Comparison of ENCODE assay signal across 8 cellular contexts in the genomic region with DNA sequence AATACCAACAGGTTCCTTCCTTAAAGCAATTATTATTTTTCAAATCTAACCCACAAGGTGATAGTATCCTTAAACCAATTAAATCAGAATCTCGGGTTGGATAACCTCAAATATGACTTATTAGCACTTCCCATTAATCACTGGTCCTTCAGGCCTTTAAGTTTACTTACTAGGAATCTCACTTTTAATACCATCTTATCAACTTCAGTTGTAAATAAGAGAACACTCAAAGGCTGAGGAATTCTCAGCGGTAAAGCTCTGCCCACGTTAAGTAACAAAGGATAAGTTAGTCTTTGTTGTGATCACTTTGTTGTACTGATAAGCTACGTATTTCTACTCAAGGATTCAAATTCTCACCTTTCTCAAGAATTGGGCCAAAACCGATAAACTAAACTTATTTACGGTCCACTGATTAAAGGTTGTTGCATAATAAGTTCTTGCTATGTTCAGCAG.
DNase-seq lines count a peak whose midpoint lies in the region; ATAC-seq, FAIRE-seq and TF ChIP-seq lines count a peak whose summit lies in the region.

No MANE protein-coding gene starts in this region.

- H3K36me3 Mint-ChIP-seq in astrocyte (ENCODE audit: low read depth, unreplicated experiment) (peaks cover 10% of the 10 kb centered on the region), memory B cell (peaks cover 11% of the 10 kb centered on the region)

- peak overlapping the region; percentile 89 for H3K4me3 Mint-ChIP-seq in astrocyte (ENCODE audit: unreplicated experiment)
- H3K4me3 Mint-ChIP-seq in memory B cell: peak overlapping the region; percentile 93

- no peaks in the 10 kb centered on the region for H4K20me1 ChIP-seq in astrocyte (ENCODE audit: insufficient read depth, low read length)

- peak overlapping the region; percentile 91 for H3K4me2 ChIP-seq in astrocyte (ENCODE audit: low read length)

- peak overlapping the region; percentile 29 for H2AFZ ChIP-seq in astrocyte (ENCODE audit: low read depth, low read length)

- H3K27me3 Mint-ChIP-seq in astrocyte (ENCODE audit: low read depth, unreplicated experiment): no peaks in the 10 kb centered on the region
- no peaks in the 10 kb centered on the region for H3K27me3 Mint-ChIP-seq in memory B cell

- H3K27me3 ChIP-seq in left ventricle myocardium inferior (ENCODE audit: low read depth) (peaks cover 6% of the 10 kb centered on the region), astrocyte (ENCODE audit: insufficient read depth, low read length) (no peaks in the 10 kb centered on the region)

- intact Hi-C loops in left ventricle myocardium inferior (cut with micrococcal nuclease) (no loop called here), cardiac septum (cut with DNase I) (loop anchor here (10.0 kb wide), 1 partner anchor 1605 kb away; a partner anchor contains a TSS)

- peaks cover 10% of the 10 kb centered on the region for H3K4me1 Mint-ChIP-seq in astrocyte (ENCODE audit: low read depth, unreplicated experiment)
- peaks cover 17% of the 10 kb centered on the region for H3K4me1 Mint-ChIP-seq in memory B cell

- H3K9me3 Mint-ChIP-seq in astrocyte (ENCODE audit: unreplicated experiment) (no peaks in the 10 kb centered on the region), memory B cell (peaks cover 3% of the 10 kb centered on the region)

- H3K36me3 ChIP-seq in left ventricle myocardium inferior: peaks cover 7% of the 10 kb centered on the region
- H3K36me3 ChIP-seq in astrocyte (ENCODE audit: insufficient read depth, low read length): no peaks in the 10 kb centered on the region

- peak overlapping the region; percentile 58 for H3K27ac ChIP-seq in left ventricle myocardium inferior (replicated peaks)
- H3K27ac ChIP-seq in astrocyte (ENCODE audit: low read depth, low read length): peak overlapping the region; percentile 77

- peak overlapping the region; percentile 94 for H3K9ac ChIP-seq in astrocyte (ENCODE audit: low read length)

- ATAC-seq in memory B cell (ENCODE audit: low read depth): no peak
- no peak for ATAC-seq in HG03045 (IDR thresholded peaks at IDR 0.05; ENCODE audit: unreplicated experiment)
- ATAC-seq in left lobe of liver: no peak

- H3K4me1 ChIP-seq in left ventricle myocardium inferior (peaks cover 10% of the 10 kb centered on the region), astrocyte (ENCODE audit: insufficient read depth, low read length) (peaks cover 5% of the 10 kb centered on the region)

- H3K9me3 ChIP-seq in left ventricle myocardium inferior (replicated peaks): no peaks in the 10 kb centered on the region
- no peaks in the 10 kb centered on the region for H3K9me3 ChIP-seq in astrocyte (ENCODE audit: insufficient read depth, low read depth, low read length)

- peaks cover 9% of the 10 kb centered on the region for H3K79me2 ChIP-seq in astrocyte (ENCODE audit: insufficient read depth, low read length)

- H3K27ac Mint-ChIP-seq in astrocyte (ENCODE audit: unreplicated experiment) (peak overlapping the region; percentile 91), memory B cell (peak overlapping the region; percentile 97)

- DNase-seq in left ventricle myocardium inferior (no peak), cardiac septum (ENCODE audit: low spot score) (no peak), astrocyte (ENCODE audit: low read depth) (no peak), memory B cell (ENCODE audit: low spot score in 2 of 2) (no peak), erythroblast (lab: John Stamatoyannopoulos, UW) (no peak), left lobe of liver (ENCODE audit: low spot score) (no peak), middle frontal gyrus (ENCODE audit: extremely low spot score, low spot score) (no peak)

- H3K4me3 ChIP-seq in left ventricle myocardium inferior: peak overlapping the region; percentile 62
- H3K4me3 ChIP-seq in astrocyte (ENCODE audit: insufficient read depth, low read depth, low read length): peak overlapping the region; percentile 76

- TF ChIP-seq POLR2A in erythroblast (IDR thresholded peaks at IDR 0.05; ENCODE audit: low read length): no peak

- no peak for FAIRE-seq in astrocyte (lab: Jason Lieb, UNC)

- TF ChIP-seq CTCF in left ventricle myocardium inferior (IDR thresholded peaks at IDR 0.05; ENCODE audit: borderline replicate concordance) (no peak), astrocyte (IDR thresholded peaks at IDR 0.05; ENCODE audit: insufficient read depth, low read depth, low read length) (no peak)
